9 cellular contexts compared by ENCODE assay signal in the genomic region with DNA sequence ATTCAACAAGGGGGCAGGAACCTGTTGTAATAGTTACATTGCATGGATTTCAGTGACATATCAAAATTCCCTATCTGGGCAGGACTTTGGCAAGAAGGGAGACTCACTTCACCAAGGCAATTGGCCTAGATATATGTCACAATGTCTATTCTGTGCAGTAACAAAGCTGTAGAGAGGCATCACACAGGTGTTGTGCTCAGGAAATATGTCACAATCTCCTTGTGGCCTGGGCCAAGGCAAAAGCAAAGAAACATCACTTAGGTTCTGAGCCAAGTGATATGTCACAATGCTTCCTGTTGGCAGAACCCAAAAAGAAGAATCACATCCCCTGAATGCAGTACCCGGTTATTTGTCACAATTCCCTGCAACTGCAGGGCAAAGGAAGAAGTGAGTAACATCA.
"Had no signal": no experiment of that assay in that cellular context is flagged by ENCODE, and none has a peak within 500 bp of the region (broad histone marks: within the 10 kb centered on the region; RNA-seq: fewer than 3 reads in every experiment).

No MANE protein-coding gene starts in this region.

- H3K36me3 ChIP-seq: HAP-1 had no signal

- DNase-seq: GM23248, GOT3, H7, H9, HCEC 1CT, HFFc6 had no signal

- ATAC-seq: GM23338, HCT116 had no signal

- H3K27ac ChIP-seq: GM23248 had no signal

- H3K4me3 ChIP-seq: GM23248, GM23338, HAP-1 had no signal

- H3K4me1 ChIP-seq: HAP-1 had no signal

- H3K9me3 ChIP-seq: HAP-1 had no signal
